ENCODE assay signal across 2 cellular contexts in genomic region chr5:115637507-115637906, GRCh38.
TF ChIP-seq lines count a peak whose summit lies in the region.

No MANE protein-coding gene starts in this region.

TF ChIP-seq in GM23338, 12 proteins besides CTCF, POLR2A, EP300 and RAD21:
- TF ChIP-seq REST (IDR thresholded peaks at IDR 0.05; ENCODE audit: unreplicated experiment) = no peak
- TF ChIP-seq ZNF114 (CRISPR knock-in tag; IDR thresholded peaks at IDR 0.05) = no peak
- no peak for TF ChIP-seq ZNF462 (CRISPR knock-in tag; IDR thresholded peaks at IDR 0.05)
- TF ChIP-seq POLR2AphosphoS5 (IDR thresholded peaks at IDR 0.05; ENCODE audit: low read depth) = no peak
- TF ChIP-seq EZH2 (IDR thresholded peaks at IDR 0.05; ENCODE audit: low read depth, unreplicated experiment) = no peak
- TF ChIP-seq CREB1 (CRISPR knock-in tag; IDR thresholded peaks at IDR 0.05; ENCODE audit: low read depth) = no peak
TF ChIP-seq in GM23338: peak in this region for 0.

TF ChIP-seq in H1, 55 proteins besides CTCF, POLR2A, EP300 and RAD21:
- no peak for TF ChIP-seq CHD7 (IDR thresholded peaks at IDR 0.05; ENCODE audit: insufficient replicate concordance, low read length)
